Comparison of ENCODE assay signal across 14 cellular contexts in the genomic region with DNA sequence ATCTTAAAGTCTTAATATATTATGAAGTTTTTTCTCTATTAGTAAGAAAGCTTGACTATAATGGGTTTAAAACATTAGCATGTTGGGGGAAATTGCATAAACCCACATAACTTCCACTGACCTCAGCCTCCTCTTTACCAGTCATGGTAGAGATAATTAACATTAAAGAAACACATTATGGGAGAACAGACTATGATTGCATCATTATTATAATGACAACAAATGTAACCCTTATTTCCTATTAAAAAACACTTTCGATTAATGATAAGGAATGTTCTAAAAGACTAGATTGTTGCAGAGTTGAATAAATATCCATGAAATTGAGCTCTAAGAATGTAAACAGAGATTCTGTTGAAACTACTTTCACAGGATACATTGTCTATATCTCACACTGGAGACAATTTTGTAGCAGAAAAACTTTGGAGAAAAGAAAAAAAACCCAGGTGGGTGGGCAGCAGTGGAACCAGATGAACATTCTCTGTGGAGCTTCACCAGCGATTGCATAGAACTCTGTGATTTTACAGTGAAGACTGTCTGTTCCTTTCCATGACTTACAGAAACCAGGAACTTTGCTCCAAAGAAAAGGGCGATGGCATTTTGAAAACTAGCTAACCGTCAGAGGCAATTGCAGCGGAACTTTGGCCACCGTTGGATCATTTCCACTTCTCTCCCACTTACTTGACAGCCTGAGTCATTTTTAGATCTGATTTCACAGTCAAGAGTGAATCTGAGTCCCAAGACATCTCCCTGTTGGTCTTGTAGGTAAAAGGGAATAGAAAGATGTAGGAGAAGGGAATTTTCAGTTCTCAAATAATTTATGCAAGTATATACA. TPM values are rescaled to one million over a fixed set of nuclear protein-coding genes. Genes with fewer than 3 reads are reported as not detected.
DNase-seq lines count a peak whose midpoint lies in the region; ATAC-seq and TF ChIP-seq lines count a peak whose summit lies in the region.
"Had no signal": no experiment of that assay in that cellular context is flagged by ENCODE, and none has a peak within 500 bp of the region (broad histone marks: within the 10 kb centered on the region; RNA-seq: fewer than 3 reads in every experiment).

No MANE protein-coding gene starts in this region.

- no peaks in the 10 kb centered on the region for H3K9me3 ChIP-seq in SK-N-MC (ENCODE audit: low read depth, low read length)

- no peak for TF ChIP-seq CTCF in HL-60 (IDR thresholded peaks at IDR 0.05; ENCODE audit: insufficient read depth, low read length)
- no peak for TF ChIP-seq CTCF in fibroblast of the aortic adventitia (IDR thresholded peaks at IDR 0.05; ENCODE audit: insufficient read depth, low read length)

- no peak for ATAC-seq in GM21390 (IDR thresholded peaks at IDR 0.05; ENCODE audit: unreplicated experiment)
- ATAC-seq: activated CD8-positive, alpha-beta T cell treated with anti-CD3 and anti-CD28 coated beads for 36 hours had no signal

- DNase-seq in HL-60 (ENCODE audit: low read depth in 1 of 2, low spot score in 1 of 2): no peak
- no peak for DNase-seq in SK-N-MC (ENCODE audit: low read depth, low spot score)
- peak; percentile 12 for DNase-seq in fibroblast of the aortic adventitia (ENCODE audit: low read depth)
- peak; percentile 77 for DNase-seq in skeletal muscle cell (ENCODE audit: low read depth)
- no peak for DNase-seq in GF-D8 (lab: John Stamatoyannopoulos, UW)
- DNase-seq in mesenteric fat pad (ENCODE audit: low spot score): no peak
- no peak for DNase-seq in activated T-cell treated with anti-CD3 and anti-CD28 coated beads, Interleukin-2, amount 50 U/mL, for 1 hour
- DNase-seq: activated CD8-positive, alpha-beta T cell treated with anti-CD3 and anti-CD28 coated beads for 36 hours; activated naive CD4-positive, alpha-beta T cell treated with anti-CD3 and anti-CD28 coated beads, Interleukin-2, amount 50 U/mL, for 16 hours; COR-L47; dermis blood vessel endothelial cell; NCI-H510A treated with DMSO at 0.1 percent for 48 hours had no signal

- no peak overlapping the region for H3K4me3 ChIP-seq in HL-60 (replicated peaks; ENCODE audit: insufficient read depth, low read length)
- peak overlapping the region; percentile 22; the same call in 1 of the 2 replicates for H3K4me3 ChIP-seq in SK-N-MC
- H3K4me3 ChIP-seq in fibroblast of the aortic adventitia (ENCODE audit: low read depth, low read length): no peak overlapping the region
- no peak overlapping the region for H3K4me3 ChIP-seq in skeletal muscle cell (ENCODE audit: low read depth, low read length)
- H3K4me3 ChIP-seq: skin epidermis had no signal

- peak overlapping the region; percentile 18 for H3K27ac ChIP-seq in HL-60 (replicated peaks)
- peak overlapping the region; percentile 71 for H3K27ac ChIP-seq in SK-N-MC

- H3K9ac ChIP-seq in SK-N-MC (ENCODE audit: insufficient read length): peak overlapping the region; percentile 22

- no peaks in the 10 kb centered on the region for H3K27me3 ChIP-seq in HL-60 (ENCODE audit: insufficient read depth, poor library complexity, severe bottlenecking)

- H3K36me3 ChIP-seq in SK-N-MC (ENCODE audit: insufficient read depth, low read length): no peaks in the 10 kb centered on the region

RNA-seq across cellular contexts. Expression of a gene that starts 21.0 kb away (rescaled TPM):
- 6.7 and 9.6 TPM in 2 replicates for total RNA-seq in fibroblast of the aortic adventitia (ENCODE audit: low replicate concordance)
- total RNA-seq in mesenteric fat pad: 10.7 TPM

RNA-seq across cellular contexts. Expression of a gene that starts 47.5 kb away (rescaled TPM):
- 21.8 and 36.2 TPM in 2 replicates for total RNA-seq in fibroblast of the aortic adventitia (ENCODE audit: low replicate concordance)
- 85.1 TPM for total RNA-seq in mesenteric fat pad

Comparison
In these comparisons a context has a peak if more than half of its experiments do, and no peak if none do; other contexts are left out.
1. DNase-seq: peak in fibroblast of the aortic adventitia (single experiment) and skeletal muscle cell (single experiment); none in HL-60 (0 of 2), SK-N-MC (single experiment), GF-D8 (single experiment), mesenteric fat pad (single experiment) and activated T-cell treated with anti-CD3 and anti-CD28 coated beads, Interleukin-2, amount 50 U/mL, for 1 hour (single experiment).